11 cellular contexts compared by ENCODE assay signal in the genomic region with DNA sequence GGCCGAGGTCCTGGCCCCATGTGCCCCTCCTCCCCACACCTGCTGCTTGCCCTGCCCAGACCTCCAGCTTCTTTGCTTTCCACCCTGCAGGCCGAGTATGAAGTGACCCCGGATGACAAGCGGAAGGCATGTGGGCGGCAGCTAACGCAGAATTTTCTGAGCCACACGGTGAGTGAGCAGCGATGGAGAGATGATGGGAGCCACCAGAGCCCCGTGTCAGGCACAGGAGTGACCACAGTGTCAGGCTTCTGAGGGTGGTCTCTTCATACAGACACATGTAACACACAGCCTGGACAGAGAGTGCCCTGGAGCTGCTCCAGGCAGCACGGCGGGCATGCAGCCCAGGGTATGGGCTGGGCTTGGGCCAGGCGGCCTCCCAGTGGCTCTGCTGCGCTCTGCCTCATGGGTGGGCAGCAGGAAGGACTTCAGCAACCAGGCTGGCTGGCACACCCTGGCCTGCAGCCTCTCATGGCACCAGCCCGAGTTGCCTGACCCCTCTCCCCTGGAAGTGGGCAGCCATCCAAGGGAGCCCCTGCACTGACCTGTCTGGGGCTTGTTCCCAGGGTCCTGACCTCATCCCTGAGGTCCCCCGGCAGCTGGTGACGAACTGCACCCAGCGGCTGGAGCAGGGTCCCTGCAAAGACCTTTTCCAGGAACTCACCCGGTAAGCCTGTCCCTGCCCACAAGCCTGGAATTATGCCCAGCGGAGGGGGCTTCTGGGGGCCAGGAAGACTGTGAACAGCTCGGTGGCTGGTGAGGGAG. TPM values are rescaled to one million over a fixed set of nuclear protein-coding genes. Genes with fewer than 3 reads are reported as not detected.
DNase-seq lines count a peak whose midpoint lies in the region; ATAC-seq and TF ChIP-seq lines count a peak whose summit lies in the region.
"Had no signal": no experiment of that assay in that cellular context is flagged by ENCODE, and none has a peak within 500 bp of the region (broad histone marks: within the 10 kb centered on the region; RNA-seq: fewer than 3 reads in every experiment).

No MANE protein-coding gene starts in this region.

- peak overlapping the region; percentile 87 for H3K27ac ChIP-seq in CD4-positive, alpha-beta memory T cell (ENCODE audit: low read depth, low read length)
- H3K27ac ChIP-seq in MM.1S (ENCODE audit: low read length): peak overlapping the region; percentile 98
- H3K27ac ChIP-seq in caudate nucleus (ENCODE audit: low read depth, low read length): peak overlapping the region; percentile 33
- peak overlapping the region; percentile 98 for H3K27ac ChIP-seq in neutrophil
- H3K27ac ChIP-seq: adrenal gland had no signal

- CTCF ChIA-PET in CD4-positive, alpha-beta memory T cell (lab: Charles Lee; ENCODE audit: partially characterized antibody): interaction anchor here (0.8 to 14.2 kb wide), 8 partner anchors 8 to 123 kb away, joined by 3 to 307 read pairs (median 30); partner anchors contain the start of genes F12, PFN3 and PRR7

- H3K36me3 Mint-ChIP-seq in CD4-positive, alpha-beta memory T cell: peaks cover 52 to 68% of the 10 kb centered on the region in 2 donors
- no peaks in the 10 kb centered on the region for H3K36me3 Mint-ChIP-seq in glutamatergic neuron (ENCODE audit: unreplicated experiment)

- peaks cover 69% of the 10 kb centered on the region for H3K36me3 ChIP-seq in CD4-positive, alpha-beta memory T cell (ENCODE audit: insufficient read depth, low read length)
- H3K36me3 ChIP-seq in MM.1S (replicated peaks; ENCODE audit: insufficient read depth, low read length): peaks cover 20% of the 10 kb centered on the region
- H3K36me3 ChIP-seq in neutrophil: peaks cover 72% of the 10 kb centered on the region

- peaks cover 45% of the 10 kb centered on the region for H3F3A ChIP-seq in MM.1S (ENCODE audit: insufficient read depth, low read length)

- H3K27me3 ChIP-seq in CD4-positive, alpha-beta memory T cell (ENCODE audit: insufficient read depth, low read length): no peaks in the 10 kb centered on the region
- H3K27me3 ChIP-seq in MM.1S (replicated peaks; ENCODE audit: insufficient read depth, low read length) (no peaks in the 10 kb centered on the region), neutrophil (no peaks in the 10 kb centered on the region)
- H3K27me3 ChIP-seq: adrenal gland had no signal

- peaks cover 79% of the 10 kb centered on the region for H3K79me2 ChIP-seq in MM.1S (ENCODE audit: low read length)

- no peak overlapping the region for H2AFZ ChIP-seq in MM.1S (ENCODE audit: low read length)

- peak overlapping the region; percentile 36 to 87 for H3K4me3 ChIP-seq in CD4-positive, alpha-beta memory T cell (ENCODE audit: low read length in 2 of 2)
- peak overlapping the region; percentile 39; the same call in 1 of the 2 replicates for H3K4me3 ChIP-seq in MM.1S (ENCODE audit: low read length)
- H3K4me3 ChIP-seq in neutrophil (ENCODE audit: low read depth in 1 of 2, low read length in 1 of 2): peak overlapping the region; percentile 88 to 97
- H3K4me3 ChIP-seq: adrenal gland had no signal

- TF ChIP-seq CTCF in MM.1S (IDR thresholded peaks at IDR 0.05; ENCODE audit: low read length) (no peak), neutrophil (IDR thresholded peaks at IDR 0.05) (no peak), glutamatergic neuron (IDR thresholded peaks at IDR 0.05; ENCODE audit: partially characterized antibody, unreplicated experiment) (no peak)

- H3K9me3 Mint-ChIP-seq in CD4-positive, alpha-beta memory T cell: peaks cover 0 to 1% (median 0%) of the 10 kb centered on the region in 8 donors
- no peaks in the 10 kb centered on the region for H3K9me3 Mint-ChIP-seq in glutamatergic neuron (ENCODE audit: unreplicated experiment)

- H3K4me2 ChIP-seq in MM.1S (ENCODE audit: low read depth, low read length): peak overlapping the region; percentile 100

- H3K27me3 Mint-ChIP-seq in CD4-positive, alpha-beta memory T cell: no peaks in the 10 kb centered on the region
- peaks cover 5% of the 10 kb centered on the region for H3K27me3 Mint-ChIP-seq in glutamatergic neuron (ENCODE audit: unreplicated experiment)

- no peaks in the 10 kb centered on the region for H3K9me2 ChIP-seq in MM.1S (replicated peaks; ENCODE audit: insufficient read depth, low read length)

- POLR2A ChIA-PET in CD4-positive, alpha-beta memory T cell (lab: Charles Lee; ENCODE audit: partially characterized antibody): interaction anchor here (1.0 to 14.3 kb wide), 22 partner anchors 9 to 898 kb away, joined by 3 to 1171 read pairs (median 6); partner anchors contain the start of genes GRK6, LMAN2, PFN3 and PRELID1

- H3K9ac ChIP-seq in MM.1S (ENCODE audit: low read length): peak overlapping the region; percentile 73

- no peak for ATAC-seq in HG02884 (IDR thresholded peaks at IDR 0.05; ENCODE audit: unreplicated experiment)
- ATAC-seq: SK-N-SH treated with all-trans-retinoic acid at 6 μM for 48 hours had no signal

- peaks cover 34 to 97% (median 61%) of the 10 kb centered on the region in 4 donors for H3K4me1 Mint-ChIP-seq in CD4-positive, alpha-beta memory T cell
- peaks cover 5% of the 10 kb centered on the region for H3K4me1 Mint-ChIP-seq in glutamatergic neuron (ENCODE audit: low read depth, unreplicated experiment)

- H3K4me1 ChIP-seq in CD4-positive, alpha-beta memory T cell (ENCODE audit: insufficient read depth, low read length): peaks cover 99% of the 10 kb centered on the region
- H3K4me1 ChIP-seq in MM.1S (ENCODE audit: low read length): peaks cover 49% of the 10 kb centered on the region
- peaks cover 92 to 94% of the 10 kb centered on the region in 2 experiments for H3K4me1 ChIP-seq in neutrophil (ENCODE audit: control insufficient read depth in 1 of 2, insufficient read depth in 1 of 2, low read depth in 1 of 2, low read length in 1 of 2)

- H3K27ac Mint-ChIP-seq in CD4-positive, alpha-beta memory T cell: peak overlapping the region; percentile 91 to 99 (median 96)
- no peak overlapping the region for H3K27ac Mint-ChIP-seq in glutamatergic neuron (ENCODE audit: unreplicated experiment)

- intact Hi-C loops in CD4-positive, alpha-beta memory T cell (cut with micrococcal nuclease): no loop called here

- H4K20me1 ChIP-seq in MM.1S (ENCODE audit: insufficient read depth, low read length): no peaks in the 10 kb centered on the region

- H3K9me3 ChIP-seq in CD4-positive, alpha-beta memory T cell (ENCODE audit: control insufficient read depth in 1 of 2, low read length in 2 of 2): no peaks in the 10 kb centered on the region
- H3K9me3 ChIP-seq in MM.1S (replicated peaks; ENCODE audit: insufficient read depth, low read length) (no peaks in the 10 kb centered on the region), neutrophil (no peaks in the 10 kb centered on the region)
- H3K9me3 ChIP-seq: adrenal gland had no signal

- peak overlapping the region; percentile 83 to 97 (median 93) for H3K4me3 Mint-ChIP-seq in CD4-positive, alpha-beta memory T cell
- no peak overlapping the region for H3K4me3 Mint-ChIP-seq in glutamatergic neuron (ENCODE audit: unreplicated experiment)

- no peak for DNase-seq in CD4-positive, alpha-beta memory T cell
- DNase-seq in MM.1S (no peak), caudate nucleus (lab: John Stamatoyannopoulos, UW) (peak in 26 of 61 donors; percentile 7 to 54 (median 30)), HUDEP-2 (lab: John Stamatoyannopoulos, UW; ENCODE audit: unreplicated experiment in 76 of 76) (no peak), glutamatergic neuron (no peak)
- no peak for DNase-seq in effector CD8-positive, alpha-beta T cell (lab: John Stamatoyannopoulos, UW)
- DNase-seq: NCI-H187 treated with DMSO at 0.1 percent for 48 hours had no signal

RNA-seq across cellular contexts. Expression of gene GRK6, which starts 5.8 kb away (rescaled TPM):
- total RNA-seq in CD4-positive, alpha-beta memory T cell: 100 to 1,000 TPM; 189 to 191 TPM
- 100 to 1,000 TPM in 1 of 2 donors, 10 to 100 TPM in 1; 72.4 to 203 TPM for polyA plus RNA-seq in CD4-positive, alpha-beta memory T cell
- total RNA-seq in glutamatergic neuron (ENCODE audit: unreplicated experiment): 43.9 TPM

RNA-seq across cellular contexts. Expression of gene PRR7, which starts 14.3 kb away (rescaled TPM):
- 1 to 10 TPM; 5.2 to 7.2 TPM for total RNA-seq in CD4-positive, alpha-beta memory T cell
- polyA plus RNA-seq in CD4-positive, alpha-beta memory T cell: 10 to 100 TPM; 14.3 to 17.8 TPM
- 4.1 TPM for total RNA-seq in glutamatergic neuron (ENCODE audit: unreplicated experiment)

RNA-seq across cellular contexts. Expression of gene F12, which starts 23.0 kb away (rescaled TPM):
- not detected for total RNA-seq in CD4-positive, alpha-beta memory T cell
- 1 to 10 TPM; 2.0 to 2.4 TPM for polyA plus RNA-seq in CD4-positive, alpha-beta memory T cell
- 5.4 TPM for total RNA-seq in glutamatergic neuron (ENCODE audit: unreplicated experiment)

RNA-seq across cellular contexts. Expression of gene PFN3, which starts 31.9 kb away (rescaled TPM):
- total RNA-seq in CD4-positive, alpha-beta memory T cell: not detected
- polyA plus RNA-seq in CD4-positive, alpha-beta memory T cell: not detected
- total RNA-seq in glutamatergic neuron (ENCODE audit: unreplicated experiment): not detected
- total RNA-seq: adrenal gland had no signal
- polyA plus RNA-seq: adrenal gland had no signal

RNA-seq across cellular contexts. Expression of gene DBN1, which starts 41.1 kb away (rescaled TPM):
- 1 to 10 TPM in 1 of 2 experiments, under 1 TPM in 1; 0.99 to 1.2 TPM for total RNA-seq in CD4-positive, alpha-beta memory T cell
- polyA plus RNA-seq in CD4-positive, alpha-beta memory T cell: under 1 TPM in 1 of 2 donors, not detected in 1; 0.49 TPM
- total RNA-seq in glutamatergic neuron (ENCODE audit: unreplicated experiment): 1,261 TPM

Comparison
In these comparisons a context has a peak if more than half of its experiments do, and no peak if none do; other contexts are left out.
1. H3K27ac ChIP-seq: peak in every context shown above with its lines; median percentile 98 in MM.1S; 98 in neutrophil; 87 in CD4-positive, alpha-beta memory T cell; 33 in caudate nucleus.
2. H3K4me3 ChIP-seq: peak in every context shown above with its lines; median percentile 92 in neutrophil; 62 in CD4-positive, alpha-beta memory T cell; 39 in MM.1S.